10 cellular contexts compared by ENCODE assay signal in the genomic region with DNA sequence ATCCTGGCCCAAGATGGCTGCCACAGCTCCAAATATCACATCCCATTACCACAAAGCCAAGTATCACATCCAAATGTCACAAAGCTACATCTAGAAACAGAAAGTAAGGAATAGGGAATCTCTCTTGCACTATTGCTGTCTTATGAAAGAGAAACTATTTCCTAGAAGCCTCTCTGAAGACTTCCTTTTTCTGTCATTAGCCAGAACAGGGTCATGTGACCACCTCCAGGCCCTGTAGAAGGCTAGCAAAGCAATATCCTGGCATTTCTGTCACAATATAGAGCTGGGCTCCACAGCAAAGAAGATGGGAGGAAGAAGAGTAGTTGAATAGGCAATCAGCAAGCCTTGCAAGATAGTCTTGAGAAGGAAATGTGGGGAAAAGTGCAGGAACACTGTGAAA.
DNase-seq lines count a peak whose midpoint lies in the region; ATAC-seq, FAIRE-seq and TF ChIP-seq lines count a peak whose summit lies in the region.
"Had no signal": no experiment of that assay in that cellular context is flagged by ENCODE, and none has a peak within 500 bp of the region (broad histone marks: within the 10 kb centered on the region; RNA-seq: fewer than 3 reads in every experiment).

No MANE protein-coding gene starts in this region.

- TF ChIP-seq POLR2A in prostate gland (IDR thresholded peaks at IDR 0.05), result no peak

- H3K4me3 ChIP-seq in SJSA1 (no peak overlapping the region), prostate gland (no peak overlapping the region)

- H3K9me3 ChIP-seq in SJSA1 (replicated peaks) (no peaks in the 10 kb centered on the region), prostate gland (no peaks in the 10 kb centered on the region)

- H3K36me3 ChIP-seq in SJSA1, result no peaks in the 10 kb centered on the region
- no peaks in the 10 kb centered on the region for H3K36me3 ChIP-seq in prostate gland

- peak overlapping the region in 1 of 2 donors; percentile 47 for H3K27ac Mint-ChIP-seq in natural killer cell treated with Interleukin-12 subunit alpha and Interleukin-12 subunit beta and Interleukin-15 and Interleukin-18, amount 100 ng/mL, for 72 hours

- DNase-seq in GM19239 (ENCODE audit: insufficient read length, low spot score) (no peak), SJSA1 (ENCODE audit: low read depth in 1 of 2, low spot score in 2 of 2) (no peak), urothelium cell line (ENCODE audit: low spot score) (no peak), inferior parietal cortex (ENCODE audit: extremely low spot score) (no peak), NCI-H345 (lab: John Stamatoyannopoulos, UW) (no peak), prostate gland (ENCODE audit: low spot score) (no peak)
- no peak for DNase-seq in natural killer cell treated with Interleukin-12 subunit alpha and Interleukin-12 subunit beta and Interleukin-15 and Interleukin-18, amount 100 ng/mL, for 72 hours (ENCODE audit: low spot score)
- DNase-seq: NCI-H1694; stimulated activated CD4-positive, alpha-beta T cell treated with anti-CD3 and anti-CD28 coated beads, Interleukin-15, amount 100 ng/mL, for 24 hours had no signal

- H3K9me3 Mint-ChIP-seq in natural killer cell treated with Interleukin-12 subunit alpha and Interleukin-12 subunit beta and Interleukin-15 and Interleukin-18, amount 100 ng/mL, for 72 hours, result no peaks in the 10 kb centered on the region

- FAIRE-seq in GM19239 (lab: Jason Lieb, UNC) (peak; percentile 42), urothelium cell line (lab: Jason Lieb, UNC) (no peak)

- peak; percentile 74 for ATAC-seq in HG03378 (IDR thresholded peaks at IDR 0.05; ENCODE audit: unreplicated experiment)
- peak; percentile 63 to 88 for ATAC-seq in natural killer cell treated with Interleukin-12 subunit alpha and Interleukin-12 subunit beta and Interleukin-15 and Interleukin-18, amount 100 ng/mL, for 72 hours

- H3K27me3 Mint-ChIP-seq in natural killer cell treated with Interleukin-12 subunit alpha and Interleukin-12 subunit beta and Interleukin-15 and Interleukin-18, amount 100 ng/mL, for 72 hours, result no peaks in the 10 kb centered on the region

- peaks cover 6 to 8% of the 10 kb centered on the region in 2 donors for H3K4me1 Mint-ChIP-seq in natural killer cell treated with Interleukin-12 subunit alpha and Interleukin-12 subunit beta and Interleukin-15 and Interleukin-18, amount 100 ng/mL, for 72 hours (ENCODE audit: low read depth in 2 of 2)

- H3K4me1 ChIP-seq in SJSA1 (replicated peaks), result peaks cover 35% of the 10 kb centered on the region
- peaks cover 8% of the 10 kb centered on the region for H3K4me1 ChIP-seq in prostate gland (replicated peaks)

- no peak for TF ChIP-seq CTCF in prostate gland (IDR thresholded peaks at IDR 0.05)

- no peaks in the 10 kb centered on the region for H3K36me3 Mint-ChIP-seq in natural killer cell treated with Interleukin-12 subunit alpha and Interleukin-12 subunit beta and Interleukin-15 and Interleukin-18, amount 100 ng/mL, for 72 hours

- intact Hi-C loops in prostate gland (cut with DNase I), result no loop called here

- peak overlapping the region; percentile 14; the same call in 1 of the 2 replicates for H3K27ac ChIP-seq in SJSA1
- no peak overlapping the region for H3K27ac ChIP-seq in prostate gland

- peak overlapping the region; percentile 11 for H3K4me3 Mint-ChIP-seq in natural killer cell treated with Interleukin-12 subunit alpha and Interleukin-12 subunit beta and Interleukin-15 and Interleukin-18, amount 100 ng/mL, for 72 hours

- H3K27me3 ChIP-seq in SJSA1 (replicated peaks) (no peaks in the 10 kb centered on the region), prostate gland (replicated peaks; ENCODE audit: insufficient read depth) (no peaks in the 10 kb centered on the region)
